1 cellular context compared by ENCODE assay signal in genomic region chr17:50452627-50453300, GRCh38.
TF ChIP-seq lines count a peak whose summit lies in the region.

No MANE protein-coding gene starts in this region.

TF ChIP-seq in HepG2, 621 proteins besides CTCF, POLR2A, EP300 and RAD21:
- TF ChIP-seq ZNF296 (CRISPR knock-in tag; conservative IDR thresholded peaks at IDR 0.05) (no peak), FLYWCH1 (CRISPR knock-in tag; IDR thresholded peaks at IDR 0.05) (no peak), ZBTB38 (CRISPR knock-in tag; IDR thresholded peaks at IDR 0.05) (no peak), ZNF589 (CRISPR knock-in tag; conservative IDR thresholded peaks at IDR 0.05) (no peak), ZNF879 (CRISPR knock-in tag; IDR thresholded peaks at IDR 0.05) (no peak), MIER3 (CRISPR knock-in tag; IDR thresholded peaks at IDR 0.05; ENCODE audit: borderline replicate concordance) (no peak), ZNF331 (CRISPR knock-in tag; IDR thresholded peaks at IDR 0.05) (no peak), ZNF263 (CRISPR knock-in tag; IDR thresholded peaks at IDR 0.05) (no peak), ZSCAN25 (CRISPR knock-in tag; IDR thresholded peaks at IDR 0.05) (no peak), BCL6 (CRISPR knock-in tag; IDR thresholded peaks at IDR 0.05) (no peak)
- TF ChIP-seq, protein P1, sequence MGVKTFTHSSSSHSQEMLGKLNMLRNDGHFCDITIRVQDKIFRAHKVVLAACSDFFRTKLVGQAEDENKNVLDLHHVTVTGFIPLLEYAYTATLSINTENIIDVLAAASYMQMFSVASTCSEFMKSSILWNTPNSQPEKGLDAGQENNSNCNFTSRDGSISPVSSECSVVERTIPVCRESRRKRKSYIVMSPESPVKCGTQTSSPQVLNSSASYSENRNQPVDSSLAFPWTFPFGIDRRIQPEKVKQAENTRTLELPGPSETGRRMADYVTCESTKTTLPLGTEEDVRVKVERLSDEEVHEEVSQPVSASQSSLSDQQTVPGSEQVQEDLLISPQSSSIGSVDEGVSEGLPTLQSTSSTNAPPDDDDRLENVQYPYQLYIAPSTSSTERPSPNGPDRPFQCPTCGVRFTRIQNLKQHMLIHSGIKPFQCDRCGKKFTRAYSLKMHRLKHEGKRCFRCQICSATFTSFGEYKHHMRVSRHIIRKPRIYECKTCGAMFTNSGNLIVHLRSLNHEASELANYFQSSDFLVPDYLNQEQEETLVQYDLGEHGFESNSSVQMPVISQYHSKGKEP (CRISPR knock-in tag; IDR thresholded peaks at IDR 0.05): no peak
- TF ChIP-seq, protein P2, sequence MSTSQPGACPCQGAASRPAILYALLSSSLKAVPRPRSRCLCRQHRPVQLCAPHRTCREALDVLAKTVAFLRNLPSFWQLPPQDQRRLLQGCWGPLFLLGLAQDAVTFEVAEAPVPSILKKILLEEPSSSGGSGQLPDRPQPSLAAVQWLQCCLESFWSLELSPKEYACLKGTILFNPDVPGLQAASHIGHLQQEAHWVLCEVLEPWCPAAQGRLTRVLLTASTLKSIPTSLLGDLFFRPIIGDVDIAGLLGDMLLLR (CRISPR knock-in tag; IDR thresholded peaks at IDR 0.05): no peak
